In the genomic region with DNA sequence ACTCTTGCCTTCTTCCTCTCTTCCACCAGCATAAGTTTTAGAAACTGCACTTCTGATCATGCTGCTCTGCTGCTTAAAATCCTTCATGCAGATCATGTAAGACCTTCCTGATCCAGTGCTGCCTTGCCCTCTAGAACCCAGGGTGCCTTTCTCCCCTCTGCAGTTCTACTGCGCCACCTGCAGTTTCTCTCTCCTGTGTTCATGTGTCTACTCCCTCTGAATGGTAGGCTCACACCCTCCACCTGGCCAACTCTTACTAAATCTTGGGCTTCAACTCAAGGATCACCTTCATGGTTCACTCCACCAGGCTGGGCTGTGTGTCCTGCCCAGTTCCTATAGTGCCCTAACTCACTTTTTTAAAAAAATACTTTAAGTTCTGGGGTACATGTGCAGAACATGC, we compare ENCODE assay signal across 8 cellular contexts.
DNase-seq lines count a peak whose midpoint lies in the region; ATAC-seq and TF ChIP-seq lines count a peak whose summit lies in the region.

No MANE protein-coding gene starts in this region.

- peaks cover 14% of the 10 kb centered on the region for H3K36me3 Mint-ChIP-seq in activated CD4-positive, alpha-beta memory T cell treated with anti-CD3 and anti-CD28 coated beads, Interleukin-2, amount 10 ng/mL, durations not matched to agents 7 days and 5 days (ENCODE audit: low read depth)

- POLR2A ChIA-PET in activated CD4-positive, alpha-beta memory T cell treated with anti-CD3 and anti-CD28 coated beads, Interleukin-2, amount 10 ng/mL, durations not matched to agents 7 days and 5 days (lab: Charles Lee), result interaction anchor here (2.9 to 18.0 kb wide), 5 partner anchors 13 to 123 kb away, joined by 14 to 408 read pairs (median 28); no protein-coding TSS in a partner anchor

- ATAC-seq in HG03175 (IDR thresholded peaks at IDR 0.05; ENCODE audit: unreplicated experiment), result peak; percentile 38
- no peak for ATAC-seq in GM21423 (IDR thresholded peaks at IDR 0.05; ENCODE audit: unreplicated experiment)

- no peaks in the 10 kb centered on the region for H3K27me3 Mint-ChIP-seq in activated CD4-positive, alpha-beta memory T cell treated with anti-CD3 and anti-CD28 coated beads, Interleukin-2, amount 10 ng/mL, durations not matched to agents 7 days and 5 days

- 83 to 93% (median 88%) methylated on average over 1 of the region's 1 CpG for WGBS in stomach, 5 donors

- no peaks in the 10 kb centered on the region for H3K9me3 Mint-ChIP-seq in activated CD4-positive, alpha-beta memory T cell treated with anti-CD3 and anti-CD28 coated beads, Interleukin-2, amount 10 ng/mL, durations not matched to agents 7 days and 5 days

- no peak for TF ChIP-seq POLR2A in stomach (IDR thresholded peaks at IDR 0.05)

- no peaks in the 10 kb centered on the region for H3K4me1 ChIP-seq in stomach

- TF ChIP-seq CTCF in GM12872 (IDR thresholded peaks at IDR 0.05; ENCODE audit: insufficient read depth, low read depth, low read length) (peak; percentile 53), kidney epithelial cell (IDR thresholded peaks at IDR 0.05; ENCODE audit: insufficient read depth, low read length, poor library complexity, severe bottlenecking) (peak; percentile 5), stomach (IDR thresholded peaks at IDR 0.05) (no peak)

- H3K4me3 ChIP-seq in kidney epithelial cell (ENCODE audit: low read depth, low read length), result no peak overlapping the region
- H3K4me3 ChIP-seq in stomach, result no peak overlapping the region

- H3K27ac ChIP-seq in stomach (no peak overlapping the region), caudate nucleus (ENCODE audit: low read depth, low read length) (no peak overlapping the region)

- H3K27me3 ChIP-seq in kidney epithelial cell (ENCODE audit: control insufficient read depth, insufficient read depth, low read length), result no peaks in the 10 kb centered on the region
- no peaks in the 10 kb centered on the region for H3K27me3 ChIP-seq in stomach

- H3K36me3 ChIP-seq in kidney epithelial cell (ENCODE audit: control insufficient read depth, insufficient read depth, low read length) (no peaks in the 10 kb centered on the region), stomach (no peaks in the 10 kb centered on the region)

- no peak overlapping the region for H3K4me3 Mint-ChIP-seq in activated CD4-positive, alpha-beta memory T cell treated with anti-CD3 and anti-CD28 coated beads, Interleukin-2, amount 10 ng/mL, durations not matched to agents 7 days and 5 days

- CTCF ChIA-PET in activated CD4-positive, alpha-beta memory T cell treated with anti-CD3 and anti-CD28 coated beads, Interleukin-2, amount 10 ng/mL, durations not matched to agents 7 days and 5 days (lab: Charles Lee), result interaction anchor here (0.6 to 4.1 kb wide), 8 partner anchors 9 to 204 kb away, joined by 3 to 31 read pairs (median 3); no protein-coding TSS in a partner anchor

- no peaks in the 10 kb centered on the region for H3K9me3 ChIP-seq in stomach

- peak overlapping the region; percentile 90 for H3K27ac Mint-ChIP-seq in activated CD4-positive, alpha-beta memory T cell treated with anti-CD3 and anti-CD28 coated beads, Interleukin-2, amount 10 ng/mL, durations not matched to agents 7 days and 5 days

- H3K4me1 Mint-ChIP-seq in activated CD4-positive, alpha-beta memory T cell treated with anti-CD3 and anti-CD28 coated beads, Interleukin-2, amount 10 ng/mL, durations not matched to agents 7 days and 5 days, result peaks cover 87% of the 10 kb centered on the region

- intact Hi-C loops in stomach (cut with DNase I; ENCODE audit: low total_unique reads), result no loop called here

- DNase-seq in activated CD4-positive, alpha-beta memory T cell treated with anti-CD3 and anti-CD28 coated beads, Interleukin-2, amount 10 ng/mL, durations not matched to agents 7 days and 5 days, result peak; percentile 75
- DNase-seq in kidney epithelial cell (ENCODE audit: low read depth) (no peak), dedifferentiated amniotic fluid mesenchymal stem cell (ENCODE audit: extremely low spot score) (no peak), stomach (no peak), caudate nucleus (lab: John Stamatoyannopoulos, UW) (no peak)

- TF ChIP-seq EP300 in stomach (IDR thresholded peaks at IDR 0.05), result no peak

Comparison
In these comparisons a context has a peak if more than half of its experiments do, and no peak if none do; other contexts are left out.
1. CTCF ChIP-seq: peak in GM12872 (single experiment) and kidney epithelial cell (single experiment); none in stomach (0 of 7).